Comparison of ENCODE assay signal across 10 cellular contexts in genomic region chr7:28533731-28534531, GRCh38.
A peak's percentile ranks its signal among the peaks of the same experiment; 100 is the strongest.
DNase-seq lines count a peak whose midpoint lies in the region; ATAC-seq and TF ChIP-seq lines count a peak whose summit lies in the region.
"Had no signal": no experiment of that assay in that cellular context is flagged by ENCODE, and none has a peak within 500 bp of the region (broad histone marks: within the 10 kb centered on the region; RNA-seq: fewer than 3 reads in every experiment).

No MANE protein-coding gene starts in this region.

- TF ChIP-seq CTCF in nephron (IDR thresholded peaks at IDR 0.05; ENCODE audit: unreplicated experiment in 3 of 3), result no peak

- H3K4me3 Mint-ChIP-seq in nephron, result no peak overlapping the region

- no peaks in the 10 kb centered on the region for H3K79me2 ChIP-seq in ACC112 (ENCODE audit: control insufficient read depth, insufficient read depth, low read length, unreplicated experiment)

- H3K9me3 Mint-ChIP-seq in nephron, result peaks cover 3% of the 10 kb centered on the region

- H2AFZ ChIP-seq in ACC112 (ENCODE audit: low read length, unreplicated experiment), result peak overlapping the region; percentile 28

- peaks cover 2% of the 10 kb centered on the region for H3K27me3 Mint-ChIP-seq in nephron (ENCODE audit: low read depth)

- H3K36me3 Mint-ChIP-seq in nephron (ENCODE audit: low read depth), result no peaks in the 10 kb centered on the region

- DNase-seq in NCI-H460 (ENCODE audit: extremely low read depth, low read depth) (peak; percentile 29), fibroblast of gingiva (ENCODE audit: low read depth) (peak; percentile 17), H4 (ENCODE audit: low spot score) (no peak), activated gamma-delta T cell (lab: John Stamatoyannopoulos, UW) (no peak), HuH-7 (ENCODE audit: low spot score) (no peak)
- DNase-seq: MM.1S had no signal

- H3K27ac ChIP-seq in ACC112 (ENCODE audit: low read depth, low read length), result peak overlapping the region; percentile 75

- H3K27me3 ChIP-seq in ACC112 (ENCODE audit: insufficient read depth, low read length), result no peaks in the 10 kb centered on the region

- H3K4me3 ChIP-seq in ACC112 (ENCODE audit: low read depth, low read length), result peak overlapping the region; percentile 26; the same call in 1 of the 2 replicates

- no peaks in the 10 kb centered on the region for H3K36me3 ChIP-seq in ACC112 (ENCODE audit: insufficient read depth, low read length)

- H3K4me1 ChIP-seq in ACC112 (ENCODE audit: control insufficient read depth, insufficient read depth, low read length, unreplicated experiment), result peaks cover 10% of the 10 kb centered on the region

- no peak for ATAC-seq in HG03442 (IDR thresholded peaks at IDR 0.05; ENCODE audit: unreplicated experiment)
- ATAC-seq: Panc1 had no signal

- peaks cover 46% of the 10 kb centered on the region for H3K4me1 Mint-ChIP-seq in nephron

- H3K27ac Mint-ChIP-seq in nephron, result peak overlapping the region; percentile 79 to 88 (median 85)

Comparison
In these comparisons a context has a peak if more than half of its experiments do, and no peak if none do; other contexts are left out.
1. DNase-seq: peak in NCI-H460 (single experiment) and fibroblast of gingiva (single experiment); none in H4 (single experiment), activated gamma-delta T cell (single experiment) and HuH-7 (single experiment).